Comparison of ENCODE assay signal across 11 cellular contexts in the genomic region with DNA sequence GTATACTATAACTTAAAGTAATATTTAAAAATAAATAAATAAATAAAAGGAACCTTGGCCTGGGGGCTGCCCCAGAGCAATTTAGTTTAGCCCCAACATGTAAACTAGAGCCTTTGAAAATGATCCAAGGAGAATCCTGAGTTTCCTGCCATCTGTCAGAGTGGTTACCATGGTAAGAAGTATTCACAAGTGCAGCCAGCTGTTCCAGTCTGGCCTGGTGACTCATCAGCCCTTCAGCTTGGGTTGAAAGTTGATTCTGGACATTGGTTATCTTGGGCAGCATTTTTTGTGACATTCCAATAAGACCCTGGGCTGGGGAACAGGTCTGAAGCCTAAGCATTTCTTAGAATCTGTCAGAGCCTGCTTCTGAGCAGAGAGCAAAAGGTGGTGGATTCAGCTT.
DNase-seq lines count a peak whose midpoint lies in the region; ATAC-seq, FAIRE-seq and TF ChIP-seq lines count a peak whose summit lies in the region.
"Had no signal": no experiment of that assay in that cellular context is flagged by ENCODE, and none has a peak within 500 bp of the region (broad histone marks: within the 10 kb centered on the region; RNA-seq: fewer than 3 reads in every experiment).

No MANE protein-coding gene starts in this region.

- H2AFZ ChIP-seq in hepatocyte: no peak overlapping the region

- no peak for ATAC-seq in HG03135 (IDR thresholded peaks at IDR 0.05; ENCODE audit: unreplicated experiment)
- ATAC-seq: activated CD8-positive, alpha-beta T cell treated with anti-CD3 and anti-CD28 coated beads for 36 hours had no signal

- TF ChIP-seq CTCF in AG04450 (IDR thresholded peaks at IDR 0.05; ENCODE audit: low read depth, low read length) (no peak), hepatocyte (IDR thresholded peaks at IDR 0.05; ENCODE audit: poor library complexity) (no peak)

- H3K27ac ChIP-seq in AG04450 (ENCODE audit: low read depth, low read length): no peak overlapping the region
- H3K27ac ChIP-seq in hepatocyte: peak overlapping the region; percentile 65

- DNase-seq in AG04450 (ENCODE audit: low read depth, low spot score): peak; percentile 77
- DNase-seq in HTR-8/SVneo (ENCODE audit: insufficient read length, low spot score): peak; percentile 78
- DNase-seq in T1000 (lab: John Stamatoyannopoulos, UW): peak; percentile 33
- DNase-seq in hepatocyte (ENCODE audit: low spot score): peak; percentile 77
- DNase-seq in COR-L47 (lab: John Stamatoyannopoulos, UW): no peak
- DNase-seq in NCI-H2081 treated with DMSO at 0.1 percent for 48 hours (lab: John Stamatoyannopoulos, UW): no peak
- no peak for DNase-seq in posterior vena cava (ENCODE audit: low spot score)
- DNase-seq: activated CD8-positive, alpha-beta T cell treated with anti-CD3 and anti-CD28 coated beads for 36 hours; NCI-H1930; posterior cingulate gyrus had no signal

- no peaks in the 10 kb centered on the region for H3K36me3 ChIP-seq in hepatocyte (replicated peaks; ENCODE audit: insufficient read depth, low read depth)

- intact Hi-C loops in posterior vena cava (cut with DNase I): no loop called here

- H3K79me2 ChIP-seq in hepatocyte: no peaks in the 10 kb centered on the region

- H4K20me1 ChIP-seq in hepatocyte (ENCODE audit: insufficient read depth, poor library complexity, severe bottlenecking): no peaks in the 10 kb centered on the region

- H3K9me3 ChIP-seq in AG04450 (ENCODE audit: control insufficient read depth, insufficient read depth, low read length) (no peaks in the 10 kb centered on the region), hepatocyte (ENCODE audit: low read depth) (no peaks in the 10 kb centered on the region)

- H3K27me3 ChIP-seq in AG04450 (ENCODE audit: control insufficient read depth, insufficient read depth, low read length) (no peaks in the 10 kb centered on the region), hepatocyte (no peaks in the 10 kb centered on the region)

- POLR2A ChIA-PET in AG04450 (lab: Yijun Ruan, JAX): interaction anchor here (0.5 to 1.4 kb wide), 2 partner anchors 169 to 1737 kb away, joined by 3 read pairs; no protein-coding TSS in a partner anchor

- H3K9me2 ChIP-seq in hepatocyte (replicated peaks; ENCODE audit: insufficient read depth): no peaks in the 10 kb centered on the region

- FAIRE-seq in HTR-8/SVneo (lab: Jason Lieb, UNC): peak; percentile 89

- CTCF ChIA-PET in AG04450 (lab: Charles Lee): interaction anchor here (0.9 to 1.0 kb wide), 2 partner anchors 40 to 147 kb away, joined by 3 read pairs; no protein-coding TSS in a partner anchor

- no peak overlapping the region for H3K4me2 ChIP-seq in hepatocyte

- H3K4me1 ChIP-seq in hepatocyte (ENCODE audit: insufficient read depth): peaks cover 20% of the 10 kb centered on the region

- H3K4me3 ChIP-seq in AG04450 (ENCODE audit: low read depth, low read length) (no peak overlapping the region), hepatocyte (no peak overlapping the region)

Comparison
In these comparisons a context has a peak if more than half of its experiments do, and no peak if none do; other contexts are left out.
1. DNase-seq: peak in AG04450 (single experiment), HTR-8/SVneo (single experiment), T1000 (single experiment) and hepatocyte (single experiment); none in COR-L47 (single experiment), NCI-H2081 treated with DMSO at 0.1 percent for 48 hours (single experiment) and posterior vena cava (single experiment).